Comparison of ENCODE assay signal across 18 cellular contexts in genomic region chr15:60563066-60563465, GRCh38.
DNase-seq lines count a peak whose midpoint lies in the region; ATAC-seq, FAIRE-seq and TF ChIP-seq lines count a peak whose summit lies in the region.
"Had no signal": no experiment of that assay in that cellular context is flagged by ENCODE, and none has a peak within 500 bp of the region (broad histone marks: within the 10 kb centered on the region; RNA-seq: fewer than 3 reads in every experiment).

No MANE protein-coding gene starts in this region.

- H3K9me3 Mint-ChIP-seq in activated T-cell treated with anti-CD3 and anti-CD28 coated beads, Interleukin-2, amount 50 U/mL, for 24 hours: no peaks in the 10 kb centered on the region
- no peaks in the 10 kb centered on the region for H3K9me3 Mint-ChIP-seq in activated T-helper 17 cell treated with anti-CD3 and anti-CD28 coated beads, Interleukin-2, amount 50 U/mL, for 72 hours
- H3K9me3 Mint-ChIP-seq in natural killer cell (no peaks in the 10 kb centered on the region), glutamatergic neuron (ENCODE audit: unreplicated experiment) (no peaks in the 10 kb centered on the region)
- H3K9me3 Mint-ChIP-seq: dendritic cell treated with granulocyte-macrophage colony-stimulating factor and Interleukin-4, amounts not matched to agents 40 ng/mL and 50 ng/mL, for 4 days had no signal

- no peak for DNase-seq in activated T-cell treated with anti-CD3 and anti-CD28 coated beads, Interleukin-2, amount 50 U/mL, for 24 hours
- DNase-seq in activated T-cell treated with anti-CD3 and anti-CD28 coated beads, Interleukin-2, amount 50 U/mL, for 1 hour: no peak
- no peak for DNase-seq in GM12891 (ENCODE audit: insufficient read length, low spot score)
- no peak for DNase-seq in natural killer cell
- no peak for DNase-seq in putamen (ENCODE audit: low spot score)
- DNase-seq in glutamatergic neuron: no peak
- DNase-seq in NCI-H510A treated with DMSO at 0.1 percent for 48 hours (lab: John Stamatoyannopoulos, UW): no peak
- DNase-seq: activated CD4-positive, alpha-beta T cell treated with anti-CD3 and anti-CD28 coated beads, Interleukin-2, amount 50 U/mL, for 48 hours; amygdala; Karpas-422; NCI-H1048; NCI-H2029 treated with DMSO at 0.1 percent for 48 hours; NCI-H446; psoas muscle; stimulated activated naive CD8-positive, alpha-beta T cell treated with anti-CD3 and anti-CD28 coated beads, Interleukin-15, Interleukin-2, amounts not matched to agents 100 U/mL and 50 U/mL, for 24 hours; SW 1271 had no signal

- peak; percentile 40 for FAIRE-seq in GM12891 (lab: Jason Lieb, UNC)

- no peaks in the 10 kb centered on the region for H3K27me3 Mint-ChIP-seq in activated T-cell treated with anti-CD3 and anti-CD28 coated beads, Interleukin-2, amount 50 U/mL, for 24 hours
- no peaks in the 10 kb centered on the region for H3K27me3 Mint-ChIP-seq in activated T-helper 17 cell treated with anti-CD3 and anti-CD28 coated beads, Interleukin-2, amount 50 U/mL, for 72 hours
- H3K27me3 Mint-ChIP-seq in natural killer cell (ENCODE audit: low read depth in 2 of 2) (no peaks in the 10 kb centered on the region), glutamatergic neuron (ENCODE audit: unreplicated experiment) (no peaks in the 10 kb centered on the region)
- H3K27me3 Mint-ChIP-seq: dendritic cell treated with granulocyte-macrophage colony-stimulating factor and Interleukin-4, amounts not matched to agents 40 ng/mL and 50 ng/mL, for 4 days had no signal

- H3K4me3 Mint-ChIP-seq in activated T-cell treated with anti-CD3 and anti-CD28 coated beads, Interleukin-2, amount 50 U/mL, for 24 hours: no peak overlapping the region
- peak overlapping the region; percentile 67 for H3K4me3 Mint-ChIP-seq in activated T-helper 17 cell treated with anti-CD3 and anti-CD28 coated beads, Interleukin-2, amount 50 U/mL, for 72 hours
- H3K4me3 Mint-ChIP-seq in natural killer cell: peak overlapping the region; percentile 75
- no peak overlapping the region for H3K4me3 Mint-ChIP-seq in glutamatergic neuron (ENCODE audit: unreplicated experiment)
- H3K4me3 Mint-ChIP-seq: dendritic cell treated with granulocyte-macrophage colony-stimulating factor and Interleukin-4, amounts not matched to agents 40 ng/mL and 50 ng/mL, for 4 days had no signal

- intact Hi-C loops in natural killer cell (cut with micrococcal nuclease): no loop called here

- no peak for TF ChIP-seq POLR2A in GM12891 (IDR thresholded peaks at IDR 0.05; ENCODE audit: low read depth, low read length)

- peaks cover 37% of the 10 kb centered on the region for H3K36me3 Mint-ChIP-seq in activated T-cell treated with anti-CD3 and anti-CD28 coated beads, Interleukin-2, amount 50 U/mL, for 24 hours (ENCODE audit: low read depth)
- peaks cover 86% of the 10 kb centered on the region for H3K36me3 Mint-ChIP-seq in activated T-helper 17 cell treated with anti-CD3 and anti-CD28 coated beads, Interleukin-2, amount 50 U/mL, for 72 hours (ENCODE audit: low read depth)
- no peaks in the 10 kb centered on the region for H3K36me3 Mint-ChIP-seq in natural killer cell
- H3K36me3 Mint-ChIP-seq in glutamatergic neuron (ENCODE audit: unreplicated experiment): no peaks in the 10 kb centered on the region

- TF ChIP-seq CTCF in natural killer cell (IDR thresholded peaks at IDR 0.05) (no peak), glutamatergic neuron (IDR thresholded peaks at IDR 0.05; ENCODE audit: partially characterized antibody, unreplicated experiment) (no peak)

- no peak for ATAC-seq in activated T-helper 17 cell treated with anti-CD3 and anti-CD28 coated beads, Interleukin-2, amount 50 U/mL, for 72 hours (replicated peaks)
- no peak for ATAC-seq in natural killer cell
- ATAC-seq: psoas muscle had no signal

- peak overlapping the region; percentile 74 for H3K27ac Mint-ChIP-seq in activated T-cell treated with anti-CD3 and anti-CD28 coated beads, Interleukin-2, amount 50 U/mL, for 24 hours
- H3K27ac Mint-ChIP-seq in activated T-helper 17 cell treated with anti-CD3 and anti-CD28 coated beads, Interleukin-2, amount 50 U/mL, for 72 hours: peak overlapping the region; percentile 85
- H3K27ac Mint-ChIP-seq in natural killer cell (peak overlapping the region; percentile 78 to 85), glutamatergic neuron (ENCODE audit: unreplicated experiment) (no peak overlapping the region)
- H3K27ac Mint-ChIP-seq: dendritic cell treated with granulocyte-macrophage colony-stimulating factor and Interleukin-4, amounts not matched to agents 40 ng/mL and 50 ng/mL, for 4 days had no signal

- H3K4me1 Mint-ChIP-seq in activated T-cell treated with anti-CD3 and anti-CD28 coated beads, Interleukin-2, amount 50 U/mL, for 24 hours (ENCODE audit: low read depth): peaks cover 73% of the 10 kb centered on the region
- peaks cover 55% of the 10 kb centered on the region for H3K4me1 Mint-ChIP-seq in activated T-helper 17 cell treated with anti-CD3 and anti-CD28 coated beads, Interleukin-2, amount 50 U/mL, for 72 hours
- H3K4me1 Mint-ChIP-seq in natural killer cell: peaks cover 68 to 69% of the 10 kb centered on the region in 2 donors
- no peaks in the 10 kb centered on the region for H3K4me1 Mint-ChIP-seq in glutamatergic neuron (ENCODE audit: low read depth, unreplicated experiment)

TF ChIP-seq in GM12891, 5 proteins besides CTCF, POLR2A, EP300 and RAD21:
- no peak for TF ChIP-seq PAX5 (IDR thresholded peaks at IDR 0.05; ENCODE audit: insufficient read depth, low read length, severe bottlenecking)
- TF ChIP-seq TAF1 (IDR thresholded peaks at IDR 0.05; ENCODE audit: low read depth, low read length): no peak
- no peak for TF ChIP-seq POLR2AphosphoS5 (IDR thresholded peaks at IDR 0.05; ENCODE audit: low read depth, low read length)
- TF ChIP-seq POU2F2 (IDR thresholded peaks at IDR 0.05; ENCODE audit: low read depth, low read length): no peak
- no peak for TF ChIP-seq SPI1 (IDR thresholded peaks at IDR 0.05; ENCODE audit: low read depth, low read length)

Comparison
In these comparisons a context has a peak if more than half of its experiments do, and no peak if none do; other contexts are left out.
1. H3K4me3 Mint-ChIP-seq: peak in activated T-helper 17 cell treated with anti-CD3 and anti-CD28 coated beads, Interleukin-2, amount 50 U/mL, for 72 hours (single experiment) and natural killer cell (single experiment); none in activated T-cell treated with anti-CD3 and anti-CD28 coated beads, Interleukin-2, amount 50 U/mL, for 24 hours (single experiment) and glutamatergic neuron (single experiment).